ENCODE assay signal across 28 cellular contexts in genomic region chr1:210652329-210652954, GRCh38.
"Had no signal": no experiment of that assay in that cellular context is flagged by ENCODE, and none has a peak within 500 bp of the region (broad histone marks: within the 10 kb centered on the region; RNA-seq: fewer than 3 reads in every experiment).

No MANE protein-coding gene starts in this region.

- H3K27me3 Mint-ChIP-seq: IgD-negative memory B cell, T-helper 17 cell had no signal

- ATAC-seq: K562, Right ventricle myocardium inferior, SK-N-SH treated with all-trans-retinoic acid at 6 μM for 48 hours, T-helper 17 cell had no signal

- H3K27me3 ChIP-seq: Peyer's patch, SJCRH30 had no signal

- DNase-seq: MV-4-11; NCI-H1048; NCI-H1105; NCI-H1417 treated with DMSO at 0.1 percent for 48 hours; NCI-H146; NCI-H1694 treated with DMSO at 0.1 percent for 48 hours; NCI-H1930; NCI-H2081; NCI-H2171 treated with DMSO at 0.1 percent for 48 hours; NCI-H345; NCI-H446 treated with DMSO at 0.1 percent for 48 hours; NCI-H510A treated with DMSO at 0.1 percent for 48 hours; NCI-H69; NCI-H774; NK-92 treated with Interleukin-12 subunit alpha and Interleukin-12 subunit beta, amount 100 ng/mL, for 24 hours; OCI-M1; PC-9; Peyer's patch; SHP77 treated with DMSO at 0.1 percent for 48 hours; SJCRH30; T-helper 1 cell; T-helper 17 cell had no signal

- H3K4me3 ChIP-seq: K562, PC-9, Peyer's patch, SJCRH30 had no signal

- H3K9me3 Mint-ChIP-seq: IgD-negative memory B cell had no signal

- H3K36me3 ChIP-seq: Peyer's patch, SJCRH30 had no signal

- H3K4me2 ChIP-seq: KMS-11, PC-9 had no signal

- H3K27ac ChIP-seq: HL-60, KMS-11, PC-9, Peyer's patch, SJCRH30 had no signal

- H3K9me3 ChIP-seq: Peyer's patch, SJCRH30 had no signal

- H3K9ac ChIP-seq: KMS-11 had no signal

- H3K27ac Mint-ChIP-seq: IgD-negative memory B cell, T-helper 17 cell had no signal

- H3K4me3 Mint-ChIP-seq: IgD-negative memory B cell, T-helper 17 cell had no signal

- H2AFZ ChIP-seq: PC-9 had no signal
